8 cellular contexts compared by ENCODE assay signal in genomic region chr6:110815260-110816109, GRCh38. TPM values are rescaled to one million over a fixed set of nuclear protein-coding genes. Genes with fewer than 3 reads are reported as not detected.
A peak's percentile ranks its signal among the peaks of the same experiment; 100 is the strongest.
DNase-seq lines count a peak whose midpoint lies in the region; ATAC-seq, FAIRE-seq and TF ChIP-seq lines count a peak whose summit lies in the region.

CDK19 (minus strand) TSS chr6:110815469; CDS start chr6:110815136, 333 bp downstream.

- TF ChIP-seq POLR2A in endothelial cell of umbilical vein (IDR thresholded peaks at IDR 0.05; ENCODE audit: low read depth, low read length) = peak; percentile 76

- POLR2A ChIA-PET in endothelial cell of umbilical vein (lab: Charles Lee) = interaction anchor here (0.6 to 4.1 kb wide), 7 partner anchors 20 to 143 kb away, joined by 3 to 133 read pairs (median 3); partner anchors contain the start of genes AMD1 and GTF3C6

- no peaks in the 10 kb centered on the region for H3K27me3 ChIP-seq in OCI-LY3 (ENCODE audit: low read depth, low read length)
- peaks cover 0 to 2% of the 10 kb centered on the region in 2 experiments for H3K27me3 ChIP-seq in endothelial cell of umbilical vein (ENCODE audit: control insufficient read depth in 2 of 2, insufficient read depth in 2 of 2, low read length in 2 of 2)

- H3K4me2 ChIP-seq in OCI-LY3 (ENCODE audit: low read length) (peak within 1 kb of the TSS; percentile 91), endothelial cell of umbilical vein (ENCODE audit: insufficient read depth, low read length) (peak within 1 kb of the TSS; percentile 92)

- TF ChIP-seq CTCF in OCI-LY3 (IDR thresholded peaks at IDR 0.05; ENCODE audit: low read depth, low read length) (no peak), endothelial cell of umbilical vein (IDR thresholded peaks at IDR 0.05; ENCODE audit: extremely low read depth in 1 of 2, insufficient read depth in 1 of 2, low read depth in 1 of 2, low read length in 2 of 2) (no peak)

- H3K27ac ChIP-seq in OCI-LY3 (ENCODE audit: low read length) (peak within 1 kb of the TSS; percentile 97), endothelial cell of umbilical vein (ENCODE audit: insufficient read depth, low read depth, low read length) (peak within 1 kb of the TSS; percentile 68)

- H3K79me2 ChIP-seq in OCI-LY3 (ENCODE audit: low read length) = peaks cover 33% of the 10 kb centered on the region
- peaks cover 3% of the 10 kb centered on the region for H3K79me2 ChIP-seq in endothelial cell of umbilical vein (ENCODE audit: control insufficient read depth, insufficient read depth, low read length)

- dilution Hi-C loops in endothelial cell of umbilical vein (cut with MboI; ENCODE audit: extremely low pct_ligation_motif_present, low sequenced_read_pairs) = no loop called here

- H3K36me3 ChIP-seq in OCI-LY3 (replicated peaks; ENCODE audit: low read depth, low read length) = no peaks in the 10 kb centered on the region
- H3K36me3 ChIP-seq in endothelial cell of umbilical vein (ENCODE audit: control insufficient read depth in 2 of 2, extremely low read depth in 1 of 2, insufficient read depth in 2 of 2, low read length in 2 of 2) = no peaks in the 10 kb centered on the region

- peak; percentile 100 for FAIRE-seq in endothelial cell of umbilical vein (lab: Jason Lieb, UNC)

- no peaks in the 10 kb centered on the region for H3K9me3 ChIP-seq in OCI-LY3 (ENCODE audit: insufficient read depth, low read length)
- H3K9me3 ChIP-seq in endothelial cell of umbilical vein (replicated peaks; ENCODE audit: control insufficient read depth, insufficient read depth, low read length) = no peaks in the 10 kb centered on the region

- ATAC-seq in GM21515 (IDR thresholded peaks at IDR 0.05; ENCODE audit: unreplicated experiment) = peak; percentile 74

- peak within 1 kb of the TSS; percentile 94 for H3K4me3 ChIP-seq in OCI-LY3 (ENCODE audit: low read length)
- peak within 1 kb of the TSS; percentile 66 to 97 (median 76) for H3K4me3 ChIP-seq in endothelial cell of umbilical vein (replicated peaks in 1 of 3; ENCODE audit: insufficient read depth in 1 of 3, low read depth in 1 of 3, low read length in 3 of 3)

- no peaks in the 10 kb centered on the region for H3K9me1 ChIP-seq in endothelial cell of umbilical vein (replicated peaks; ENCODE audit: control insufficient read depth, extremely low read depth, insufficient read depth, low read length)

- BruUV-seq in endothelial cell of umbilical vein (replicated peaks; lab: Mats Ljungman, UMichigan) = no TSS peak

- intact Hi-C loops in endothelial cell of umbilical vein (cut with micrococcal nuclease) = loop anchor here (1.0 to 2.0 kb wide), 5 partner anchors 61 to 635 kb away; partner anchors contain the start of genes CDC40, GTF3C6 and RPF2

- peak; percentile 92 for DNase-seq in D341Med (ENCODE audit: low spot score)
- peak; percentile 96 for DNase-seq in HuH-7 (ENCODE audit: low spot score)
- DNase-seq in activated T-cell treated with anti-CD3 and anti-CD28 coated beads for 1 hour (ENCODE audit: low read depth) = peak; percentile 97
- DNase-seq in endothelial cell of umbilical vein (ENCODE audit: low read depth, low spot score) = peak; percentile 99
- DNase-seq in midbrain (lab: John Stamatoyannopoulos, UW) = peak; percentile 98
- peak; percentile 95 to 96 for DNase-seq in stimulated activated CD8-positive, alpha-beta memory T cell treated with anti-CD3 and anti-CD28 coated beads, Interleukin-2, amount 100 ng/mL, for 1 hour (ENCODE audit: low read depth in 2 of 2)

- H2AFZ ChIP-seq in OCI-LY3 (ENCODE audit: low read depth, low read length) = peak within 1 kb of the TSS; percentile 80; the same call in 1 of the 2 replicates
- H2AFZ ChIP-seq in endothelial cell of umbilical vein (ENCODE audit: low read depth, low read length) = peak within 1 kb of the TSS; percentile 87

- peaks cover 40% of the 10 kb centered on the region for H3K4me1 ChIP-seq in OCI-LY3 (ENCODE audit: low read length)
- peaks cover 9% of the 10 kb centered on the region for H3K4me1 ChIP-seq in endothelial cell of umbilical vein (ENCODE audit: control insufficient read depth, extremely low read depth, insufficient read depth, low read length)

- H4K20me1 ChIP-seq in OCI-LY3 (ENCODE audit: insufficient read depth, low read length) (peaks cover 10% of the 10 kb centered on the region), endothelial cell of umbilical vein (replicated peaks; ENCODE audit: control insufficient read depth, extremely low read depth, insufficient read depth, low read length) (no peaks in the 10 kb centered on the region)

- H3K9ac ChIP-seq in OCI-LY3 (ENCODE audit: low read length) = peak within 1 kb of the TSS; percentile 93
- peak within 1 kb of the TSS; percentile 80 for H3K9ac ChIP-seq in endothelial cell of umbilical vein (replicated peaks; ENCODE audit: extremely low read depth, insufficient read depth, low read length)

- CTCF ChIA-PET in endothelial cell of umbilical vein (lab: Charles Lee) = interaction anchor here (0.6 to 2.2 kb wide), 7 partner anchors 9 to 152 kb away, joined by 3 to 11 read pairs (median 3); partner anchors contain the start of genes AMD1 and GTF3C6

TF ChIP-seq in endothelial cell of umbilical vein, 7 proteins besides CTCF, POLR2A, EP300 and RAD21:
- TF ChIP-seq FOS (IDR thresholded peaks at IDR 0.05; ENCODE audit: borderline replicate concordance, insufficient read depth, low read length) = no peak
- TF ChIP-seq GATA2 (IDR thresholded peaks at IDR 0.05; ENCODE audit: insufficient read depth, insufficient read length, low read depth, low read length) = no peak
- no peak for TF ChIP-seq MAX (IDR thresholded peaks at IDR 0.05; ENCODE audit: insufficient read depth, insufficient read length)
- TF ChIP-seq JUN (IDR thresholded peaks at IDR 0.05; ENCODE audit: borderline replicate concordance, insufficient read depth, insufficient read length, low read depth) = no peak
- no peak for TF ChIP-seq POLR2AphosphoS5 (IDR thresholded peaks at IDR 0.05; ENCODE audit: insufficient read depth, low read depth, low read length)
- no peak for TF ChIP-seq EZH2 (IDR thresholded peaks at IDR 0.05; ENCODE audit: borderline replicate concordance, low read depth, low read length, severe bottlenecking)
- TF ChIP-seq MYC (IDR thresholded peaks at IDR 0.05; ENCODE audit: low read depth, low read length) = no peak

RNA-seq across cellular contexts. Expression of gene CDK19, which starts in this region (rescaled TPM):
- total RNA-seq in endothelial cell of umbilical vein = 11.9 and 12.1 TPM in 2 replicates
- polyA plus RNA-seq in endothelial cell of umbilical vein = 3.7 and 4.6 TPM in 2 replicates
- 4.3 and 4.4 TPM in 2 replicates for polyA plus RNA-seq in endothelial cell of umbilical vein (2011; cell fraction: cytosol; rRNA removed)
- polyA plus RNA-seq in endothelial cell of umbilical vein (2011; cell fraction: nucleus; rRNA removed) = 6.1 and 8.1 TPM in 2 replicates
- polyA plus RNA-seq in endothelial cell of umbilical vein (2012) = 5.1 and 5.6 TPM in 2 replicates
- polyA minus RNA-seq in endothelial cell of umbilical vein = 6.2 and 7.6 TPM in 2 replicates
- polyA minus RNA-seq in endothelial cell of umbilical vein (2011; cell fraction: cytosol; rRNA and poly(A)+ RNA removed) = 4.3 TPM
- 5.7 and 9.7 TPM in 2 replicates for polyA minus RNA-seq in endothelial cell of umbilical vein (2011; cell fraction: nucleus; rRNA and poly(A)+ RNA removed)

Comparison
In these comparisons a context has a peak if more than half of its experiments do, and no peak if none do; other contexts are left out.
1. Peak in every context shown above with its lines: DNase-seq, ATAC-seq, H3K4me3 ChIP-seq and H3K27ac ChIP-seq.